Comparison of ENCODE assay signal across 11 cellular contexts in the genomic region with DNA sequence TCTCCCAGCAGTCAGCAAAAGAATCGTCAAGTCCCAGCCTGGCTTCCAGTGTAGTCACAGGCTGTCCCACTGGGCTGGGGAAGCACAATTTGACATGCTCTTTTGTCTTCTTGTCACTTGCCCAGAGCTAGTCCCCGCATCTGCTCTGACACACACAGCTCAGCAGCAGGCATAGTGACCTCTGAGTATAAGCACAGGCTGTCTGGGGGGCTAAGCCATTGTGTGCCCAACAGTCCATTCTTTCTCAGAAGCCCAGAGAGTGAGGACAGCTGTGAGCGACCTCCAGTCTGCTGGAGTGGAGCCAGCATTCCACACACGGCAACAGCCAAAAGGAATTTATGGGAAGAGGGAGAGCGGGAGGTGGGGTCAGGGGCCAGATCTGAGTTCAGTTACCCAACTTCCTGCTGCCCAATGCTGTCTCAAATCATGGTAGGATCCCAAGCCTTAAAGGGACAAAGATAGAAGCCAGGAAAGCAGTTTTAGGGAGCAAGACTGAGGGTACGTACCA. TPM values are rescaled to one million over a fixed set of nuclear protein-coding genes. Genes with fewer than 3 reads are reported as not detected.
DNase-seq lines count a peak whose midpoint lies in the region; ATAC-seq and TF ChIP-seq lines count a peak whose summit lies in the region.
"Had no signal": no experiment of that assay in that cellular context is flagged by ENCODE, and none has a peak within 500 bp of the region (broad histone marks: within the 10 kb centered on the region; RNA-seq: fewer than 3 reads in every experiment).

No MANE protein-coding gene starts in this region.

- H3K9me3 ChIP-seq in SJCRH30 (replicated peaks) = no peaks in the 10 kb centered on the region
- H3K9me3 ChIP-seq in parathyroid adenoma (ENCODE audit: control insufficient read depth, low read length) = no peaks in the 10 kb centered on the region
- H3K9me3 ChIP-seq: esophagus muscularis mucosa had no signal

- H3K4me3 ChIP-seq in SJCRH30 (no peak overlapping the region), parathyroid adenoma (ENCODE audit: low read depth, low read length) (no peak overlapping the region)
- H3K4me3 ChIP-seq: esophagus muscularis mucosa had no signal

- peak; percentile 63 for DNase-seq in GM03348 (ENCODE audit: low spot score)
- DNase-seq in SJCRH30 = peak; percentile 99
- DNase-seq in glomerular endothelial cell (ENCODE audit: extremely low read depth, low read depth, low spot score) = peak; percentile 62
- DNase-seq in GM19238 (ENCODE audit: insufficient read length, low spot score) = no peak
- no peak for DNase-seq in activated T-cell treated with anti-CD3 and anti-CD28 coated beads, Interleukin-2, amount 50 U/mL, for 48 hours
- no peak for DNase-seq in MV-4-11 (lab: John Stamatoyannopoulos, UW)
- DNase-seq: activated T-cell treated with anti-CD3 and anti-CD28 coated beads, Interleukin-2, amount 50 U/mL, for 72 hours; small intestine had no signal

- no peak overlapping the region for H3K9ac ChIP-seq in parathyroid adenoma

- no peaks in the 10 kb centered on the region for H3K79me2 ChIP-seq in parathyroid adenoma

- H3K36me3 ChIP-seq in SJCRH30 (no peaks in the 10 kb centered on the region), parathyroid adenoma (ENCODE audit: control insufficient read depth, insufficient read depth, low read length) (no peaks in the 10 kb centered on the region)
- H3K36me3 ChIP-seq: esophagus muscularis mucosa had no signal

- peak overlapping the region; percentile 48 for H2AFZ ChIP-seq in parathyroid adenoma

- ATAC-seq in HG02571 (IDR thresholded peaks at IDR 0.05; ENCODE audit: unreplicated experiment) = no peak
- ATAC-seq: activated T-cell treated with anti-CD3 and anti-CD28 coated beads, Interleukin-2, amount 50 U/mL, for 72 hours had no signal

- H3K27ac ChIP-seq in SJCRH30 = peak overlapping the region; percentile 77
- H3K27ac ChIP-seq in parathyroid adenoma = no peak overlapping the region

- no peak overlapping the region for H3K4me2 ChIP-seq in parathyroid adenoma (ENCODE audit: low read length)

- H3K27me3 ChIP-seq in SJCRH30 (no peaks in the 10 kb centered on the region), parathyroid adenoma (ENCODE audit: control insufficient read depth, insufficient read depth, low read length) (no peaks in the 10 kb centered on the region)
- H3K27me3 ChIP-seq: esophagus muscularis mucosa had no signal

- H3K4me1 ChIP-seq in SJCRH30 (peaks cover 51% of the 10 kb centered on the region), parathyroid adenoma (peaks cover 22% of the 10 kb centered on the region)

- no peak for TF ChIP-seq CTCF in parathyroid adenoma (IDR thresholded peaks at IDR 0.05)

RNA-seq across cellular contexts. Expression of a gene that starts 59.8 kb away (rescaled TPM):
- 254 and 274 TPM in 2 replicates for total RNA-seq in SJCRH30 (2014; rRNA removed; shearing (Covaris generic))
- 88.9 and 101 TPM in 2 replicates for total RNA-seq in glomerular endothelial cell

Comparison
In these comparisons a context has a peak if more than half of its experiments do, and no peak if none do; other contexts are left out.
1. DNase-seq: peak in GM03348 (single experiment), SJCRH30 (2 of 2) and glomerular endothelial cell (single experiment); none in GM19238 (single experiment), activated T-cell treated with anti-CD3 and anti-CD28 coated beads, Interleukin-2, amount 50 U/mL, for 48 hours (0 of 2) and MV-4-11 (single experiment).